8 cellular contexts compared by ENCODE assay signal in the genomic region with DNA sequence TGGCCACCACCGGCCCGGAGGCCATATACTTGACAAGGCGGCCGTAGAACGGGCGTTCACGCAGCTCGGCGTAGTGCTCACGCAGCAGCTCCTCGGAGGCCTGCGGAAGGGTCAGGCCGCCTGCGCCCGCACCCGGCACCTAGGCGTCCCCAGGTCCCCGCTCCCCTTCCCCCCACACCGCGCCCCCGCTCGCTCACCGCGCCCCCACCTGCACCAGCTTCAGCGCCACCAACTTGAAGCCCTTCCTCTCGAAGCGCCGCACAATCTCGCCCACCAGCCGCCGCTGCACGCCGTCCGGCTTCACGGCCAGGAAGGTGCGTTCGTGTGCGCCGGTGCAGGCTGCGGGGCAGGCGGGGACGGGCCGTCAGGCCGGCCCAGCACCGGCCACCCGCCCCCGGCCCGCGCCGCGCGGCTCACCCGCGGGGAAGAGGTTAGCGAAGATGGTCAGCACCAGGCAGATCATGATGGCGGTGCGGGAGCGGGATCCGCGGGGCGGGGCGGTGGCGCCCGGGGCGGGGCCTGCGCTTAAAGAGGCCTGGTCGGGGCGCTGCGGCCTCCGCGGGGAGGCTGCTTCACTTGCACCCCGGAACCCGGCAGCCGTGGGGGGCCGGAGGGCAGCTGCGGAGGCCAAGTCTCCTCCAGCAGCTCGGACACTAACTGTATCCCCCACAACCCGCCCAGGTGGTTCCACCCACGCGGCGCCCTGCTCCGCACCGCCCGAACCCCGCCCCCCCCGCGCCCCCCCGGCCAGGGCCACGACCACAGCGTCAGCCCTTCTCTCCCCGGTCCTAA. TPM values are rescaled to one million over a fixed set of nuclear protein-coding genes. Genes with fewer than 3 reads are reported as not detected.
DNase-seq lines count a peak whose midpoint lies in the region; ATAC-seq and TF ChIP-seq lines count a peak whose summit lies in the region.

A gene (minus strand): TSS at position 472 of the 792 bp plus-strand sequence. CDS start 9 bp downstream, at position 463.

- WGBS in right cardiac atrium, result under 1% methylated on average over 91 of the region's 91 CpGs

- no peak for TF ChIP-seq CTCF in DND-41 (IDR thresholded peaks at IDR 0.05; ENCODE audit: borderline replicate concordance, extremely low read depth, low read length, poor library complexity, severe bottlenecking)

- peak within 1 kb of the TSS; percentile 83 for H3K27ac ChIP-seq in DND-41 (ENCODE audit: low read length)
- H3K27ac ChIP-seq in HUES48 (ENCODE audit: low read depth, low read length), result peak within 1 kb of the TSS; percentile 93
- peak within 1 kb of the TSS; percentile 37 for H3K27ac ChIP-seq in right cardiac atrium (ENCODE audit: low read length)

- peak within 1 kb of the TSS; percentile 98 for H3K4me2 ChIP-seq in DND-41 (ENCODE audit: insufficient read depth, low read length)

- H3K4me1 ChIP-seq in DND-41 (ENCODE audit: insufficient read depth, low read length) (peaks cover 32% of the 10 kb centered on the region), HUES48 (ENCODE audit: control insufficient read depth, insufficient read depth, low read length) (peaks cover 4% of the 10 kb centered on the region; the same call in 1 of the 2 replicates), right cardiac atrium (ENCODE audit: control insufficient read depth, insufficient read depth, low read length) (peaks cover 4% of the 10 kb centered on the region)

- H3K9me3 ChIP-seq in DND-41 (ENCODE audit: insufficient read depth, low read length, severe bottlenecking) (no peaks in the 10 kb centered on the region), HUES48 (ENCODE audit: control insufficient read depth, insufficient read depth, low read length) (no peaks in the 10 kb centered on the region), right cardiac atrium (ENCODE audit: control insufficient read depth, low read length) (no peaks in the 10 kb centered on the region)

- peaks cover 36% of the 10 kb centered on the region for H4K20me1 ChIP-seq in DND-41 (ENCODE audit: insufficient read depth, low read length)

- H2AFZ ChIP-seq in DND-41 (ENCODE audit: low read depth, low read length), result peak within 1 kb of the TSS; percentile 93; the same call in 1 of the 2 replicates

- peak within 1 kb of the TSS; percentile 99 for H3K9ac ChIP-seq in DND-41 (ENCODE audit: low read depth, low read length)
- peak within 1 kb of the TSS; percentile 94 for H3K9ac ChIP-seq in HUES48 (ENCODE audit: low read depth, low read length)

- H3K36me3 ChIP-seq in DND-41 (ENCODE audit: insufficient read depth, low read length), result peaks cover 64% of the 10 kb centered on the region
- H3K36me3 ChIP-seq in HUES48 (ENCODE audit: control insufficient read depth, insufficient read depth, low read length), result peaks cover 35% of the 10 kb centered on the region

- H3K4me3 ChIP-seq in DND-41 (ENCODE audit: low read depth in 1 of 2, low read length in 2 of 2), result peak within 1 kb of the TSS; percentile 54 to 90; a peak in 3 of 4 replicates
- peak within 1 kb of the TSS; percentile 98 for H3K4me3 ChIP-seq in HUES48 (ENCODE audit: low read depth, low read length)
- H3K4me3 ChIP-seq in right cardiac atrium (ENCODE audit: low read length), result peak within 1 kb of the TSS; percentile 83

- DNase-seq in DND-41 (no peak), T-helper 22 cell (ENCODE audit: low read depth) (peak; percentile 54), anterior cingulate cortex (lab: John Stamatoyannopoulos, UW) (peak in 52 of 58 donors; percentile 21 to 82 (median 56)), right cardiac atrium (peak; percentile 81 to 94 (median 94)), putamen (ENCODE audit: low spot score) (peak; percentile 71), ureter (ENCODE audit: low spot score) (peak; percentile 83), COLO829 (ENCODE audit: low spot score) (no peak)

- H3K27me3 ChIP-seq in DND-41 (ENCODE audit: insufficient read depth, low read length, poor library complexity) (no peaks in the 10 kb centered on the region), HUES48 (ENCODE audit: control insufficient read depth, insufficient read depth, low read length) (no peaks in the 10 kb centered on the region), right cardiac atrium (ENCODE audit: control insufficient read depth, insufficient read depth) (no peaks in the 10 kb centered on the region)

- H3K79me2 ChIP-seq in DND-41 (ENCODE audit: insufficient read depth, low read length), result peaks cover 44% of the 10 kb centered on the region

- ATAC-seq in DND-41 (ENCODE audit: insufficient read depth, low read depth) (no peak), right cardiac atrium (peak; percentile 39 to 57)

- intact Hi-C loops in right cardiac atrium (cut with DNase I), result no loop called here

RNA-seq across cellular contexts. Expression of the gene that starts here (rescaled TPM):
- total RNA-seq in right cardiac atrium (10 to 100 TPM; 36.5 to 55.4 (median 47.4) TPM), ureter (79.7 TPM)
- polyA plus RNA-seq in right cardiac atrium, result 75.2 TPM

Comparison
In these comparisons a context has a peak if more than half of its experiments do, and no peak if none do; other contexts are left out.
1. DNase-seq: peak in T-helper 22 cell (single experiment), anterior cingulate cortex (52 of 58), right cardiac atrium (3 of 3), putamen (single experiment) and ureter (single experiment); none in DND-41 (single experiment) and COLO829 (single experiment).
2. H3K27ac ChIP-seq: peak in every context shown above with its lines; median percentile 93 in HUES48; 83 in DND-41; 37 in right cardiac atrium.
3. Peak in every context shown above with its lines, with median percentiles within 50 percentile points of each other: H3K4me3 ChIP-seq.